In genomic region chr9:33320568-33321261, GRCh38 we compare ENCODE assay signal across 9 cellular contexts. TPM values are rescaled to one million over a fixed set of nuclear protein-coding genes. Genes with fewer than 3 reads are reported as not detected.
A peak's percentile ranks its signal among the peaks of the same experiment; 100 is the strongest.
DNase-seq lines count a peak whose midpoint lies in the region; ATAC-seq, FAIRE-seq and TF ChIP-seq lines count a peak whose summit lies in the region.
"Had no signal": no experiment of that assay in that cellular context is flagged by ENCODE, and none has a peak within 500 bp of the region (broad histone marks: within the 10 kb centered on the region; RNA-seq: fewer than 3 reads in every experiment).

No MANE protein-coding gene starts in this region.

- no peaks in the 10 kb centered on the region for H3K9me3 ChIP-seq in endothelial cell of umbilical vein (replicated peaks; ENCODE audit: control insufficient read depth, insufficient read depth, low read length)
- no peaks in the 10 kb centered on the region for H3K9me3 ChIP-seq in OCI-LY7 (ENCODE audit: low read length)

- CTCF ChIA-PET in endothelial cell of umbilical vein (lab: Charles Lee): interaction anchor here (0.6 to 1.9 kb wide), 8 partner anchors 11 to 147 kb away, joined by 3 to 10 read pairs (median 6); partner anchors contain the start of genes AQP3 and NFX1
- CTCF ChIA-PET in OCI-LY7 (lab: Charles Lee; ENCODE audit: unreplicated experiment): no interaction called here

- H3K9me2 ChIP-seq in OCI-LY7 (ENCODE audit: insufficient read depth, low read length): no peaks in the 10 kb centered on the region

- DNase-seq in Ammon's horn (ENCODE audit: low spot score) (peak; percentile 14), NCI-H226 (peak; percentile 80), endothelial cell of umbilical vein (ENCODE audit: low read depth, low spot score) (peak; percentile 86), non-pigmented ciliary epithelial cell (ENCODE audit: low read depth) (peak; percentile 91), germinal center (ENCODE audit: low spot score) (no peak), DMS153 treated with DMSO at 0.1 percent for 48 hours (lab: John Stamatoyannopoulos, UW; ENCODE audit: unreplicated experiment) (no peak), OCI-LY7 (ENCODE audit: low spot score) (no peak)
- DNase-seq: NCI-H69 had no signal

- no peak for ATAC-seq in GM21737 (IDR thresholded peaks at IDR 0.05; ENCODE audit: unreplicated experiment)

- H3K4me3 ChIP-seq in endothelial cell of umbilical vein (replicated peaks in 1 of 3; ENCODE audit: insufficient read depth in 1 of 3, low read depth in 1 of 3, low read length in 3 of 3) (no peak overlapping the region), OCI-LY7 (ENCODE audit: low read depth, low read length, poor library complexity, severe bottlenecking) (no peak overlapping the region)

- BruUV-seq in endothelial cell of umbilical vein (replicated peaks; lab: Mats Ljungman, UMichigan): TSS peak; percentile 96
- BruUV-seq in OCI-LY7 (replicated peaks; lab: Mats Ljungman, UMichigan): no TSS peak

- no peaks in the 10 kb centered on the region for H3K79me2 ChIP-seq in endothelial cell of umbilical vein (ENCODE audit: control insufficient read depth, insufficient read depth, low read length)
- no peaks in the 10 kb centered on the region for H3K79me2 ChIP-seq in OCI-LY7 (ENCODE audit: insufficient read depth, low read depth, low read length)

- H3K9me1 ChIP-seq in endothelial cell of umbilical vein (replicated peaks; ENCODE audit: control insufficient read depth, extremely low read depth, insufficient read depth, low read length): no peaks in the 10 kb centered on the region

- H3K27ac ChIP-seq in endothelial cell of umbilical vein (ENCODE audit: insufficient read depth, low read depth, low read length) (peak overlapping the region; percentile 86), OCI-LY7 (ENCODE audit: low read depth, low read length, poor library complexity, severe bottlenecking) (no peak overlapping the region)

- H3K4me2 ChIP-seq in endothelial cell of umbilical vein (ENCODE audit: insufficient read depth, low read length): peak overlapping the region; percentile 77
- H3K4me2 ChIP-seq in OCI-LY7 (ENCODE audit: low read length): no peak overlapping the region

- H4K20me1 ChIP-seq in endothelial cell of umbilical vein (replicated peaks; ENCODE audit: control insufficient read depth, extremely low read depth, insufficient read depth, low read length) (no peaks in the 10 kb centered on the region), OCI-LY7 (ENCODE audit: insufficient read depth, low read length) (no peaks in the 10 kb centered on the region)

- no peak for TF ChIP-seq CTCF in endothelial cell of umbilical vein (IDR thresholded peaks at IDR 0.05; ENCODE audit: extremely low read depth in 1 of 2, insufficient read depth in 1 of 2, low read depth in 1 of 2, low read length in 2 of 2)
- TF ChIP-seq CTCF in OCI-LY7 (conservative IDR thresholded peaks at IDR 0.05; ENCODE audit: low read length): no peak

- POLR2A ChIA-PET in endothelial cell of umbilical vein (lab: Charles Lee): interaction anchor here (0.8 to 1.3 kb wide), 3 partner anchors 10 to 31 kb away, joined by 3 to 13 read pairs (median 3); partner anchors contain the start of gene NFX1
- POLR2A ChIA-PET in OCI-LY7 (lab: Charles Lee): interaction anchor here (0.7 to 1.9 kb wide), 2 partner anchors 11 to 120 kb away, joined by 3 to 5 read pairs; no protein-coding TSS in a partner anchor

- TF ChIP-seq POLR2A in endothelial cell of umbilical vein (IDR thresholded peaks at IDR 0.05; ENCODE audit: low read depth, low read length): no peak

- H3K4me1 ChIP-seq in endothelial cell of umbilical vein (ENCODE audit: control insufficient read depth, extremely low read depth, insufficient read depth, low read length) (peaks cover 22% of the 10 kb centered on the region), OCI-LY7 (ENCODE audit: insufficient read depth, low read length, poor library complexity, severe bottlenecking) (no peaks in the 10 kb centered on the region)

- FAIRE-seq in endothelial cell of umbilical vein (lab: Jason Lieb, UNC): peak; percentile 72

- H3K9ac ChIP-seq in endothelial cell of umbilical vein (replicated peaks; ENCODE audit: extremely low read depth, insufficient read depth, low read length): peak overlapping the region; percentile 62

- H3K27me3 ChIP-seq in endothelial cell of umbilical vein (ENCODE audit: control insufficient read depth in 2 of 2, insufficient read depth in 2 of 2, low read length in 2 of 2): no peaks in the 10 kb centered on the region

- H2AFZ ChIP-seq in endothelial cell of umbilical vein (ENCODE audit: low read depth, low read length): no peak overlapping the region
- H2AFZ ChIP-seq in OCI-LY7 (ENCODE audit: low read length): no peak overlapping the region

- dilution Hi-C loops in endothelial cell of umbilical vein (cut with MboI; ENCODE audit: extremely low pct_ligation_motif_present, low sequenced_read_pairs): no loop called here

- H3K36me3 ChIP-seq in endothelial cell of umbilical vein (ENCODE audit: control insufficient read depth in 2 of 2, extremely low read depth in 1 of 2, insufficient read depth in 2 of 2, low read length in 2 of 2) (peaks cover 14 to 18% of the 10 kb centered on the region in 2 experiments), OCI-LY7 (ENCODE audit: insufficient read depth, low read length) (peaks cover 95% of the 10 kb centered on the region)

- intact Hi-C loops in endothelial cell of umbilical vein (cut with micrococcal nuclease): loop anchor here (1.0 to 2.0 kb wide), 2 partner anchors 9 to 30 kb away; partner anchors contain the start of gene NFX1
- intact Hi-C loops in OCI-LY7 (cut with micrococcal nuclease; ENCODE audit: unreplicated experiment): no loop called here

TF ChIP-seq in endothelial cell of umbilical vein, 7 proteins besides CTCF, POLR2A, EP300 and RAD21:
- TF ChIP-seq EZH2 (IDR thresholded peaks at IDR 0.05; ENCODE audit: borderline replicate concordance, low read depth, low read length, severe bottlenecking): no peak
- TF ChIP-seq FOS (IDR thresholded peaks at IDR 0.05; ENCODE audit: borderline replicate concordance, insufficient read depth, low read length): peak; percentile 55
- no peak for TF ChIP-seq GATA2 (IDR thresholded peaks at IDR 0.05; ENCODE audit: insufficient read depth, insufficient read length, low read depth, low read length)
- no peak for TF ChIP-seq MAX (IDR thresholded peaks at IDR 0.05; ENCODE audit: insufficient read depth, insufficient read length)
- TF ChIP-seq MYC (IDR thresholded peaks at IDR 0.05; ENCODE audit: low read depth, low read length): no peak
- peak; percentile 48 for TF ChIP-seq JUN (IDR thresholded peaks at IDR 0.05; ENCODE audit: borderline replicate concordance, insufficient read depth, insufficient read length, low read depth)
- TF ChIP-seq POLR2AphosphoS5 (IDR thresholded peaks at IDR 0.05; ENCODE audit: insufficient read depth, low read depth, low read length): no peak
TF ChIP-seq in endothelial cell of umbilical vein: peak in this region for 2.

RNA-seq across cellular contexts. Expression of gene NFX1, which starts 30.4 kb away (rescaled TPM):
- 21.7 and 22.1 TPM in 2 replicates for total RNA-seq in endothelial cell of umbilical vein
- polyA plus RNA-seq in endothelial cell of umbilical vein: 17.4 and 19.3 TPM in 2 replicates
- 15.0 and 15.5 TPM in 2 replicates for polyA plus RNA-seq in endothelial cell of umbilical vein (2011; cell fraction: cytosol; rRNA removed)
- 32.6 and 37.9 TPM in 2 replicates for polyA plus RNA-seq in endothelial cell of umbilical vein (2011; cell fraction: nucleus; rRNA removed)
- polyA plus RNA-seq in endothelial cell of umbilical vein (2012): 17.0 and 17.5 TPM in 2 replicates
- 44.7 and 57.5 TPM in 2 replicates for polyA minus RNA-seq in endothelial cell of umbilical vein
- polyA minus RNA-seq in endothelial cell of umbilical vein (2011; cell fraction: cytosol; rRNA and poly(A)+ RNA removed): 48.2 TPM
- 25.0 and 26.8 TPM in 2 replicates for polyA minus RNA-seq in endothelial cell of umbilical vein (2011; cell fraction: nucleus; rRNA and poly(A)+ RNA removed)
- 32.3 and 35.8 TPM in 2 replicates for total RNA-seq in OCI-LY7 (2014; rRNA removed; shearing (Covaris generic))
- total RNA-seq in OCI-LY7 (2022): 53.9 and 58.3 TPM in 2 replicates

RNA-seq across cellular contexts. Expression of gene CHMP5, which starts 55.9 kb away (rescaled TPM):
- 54.5 and 55.8 TPM in 2 replicates for total RNA-seq in endothelial cell of umbilical vein
- 22.6 and 33.2 TPM in 2 replicates for polyA plus RNA-seq in endothelial cell of umbilical vein
- polyA plus RNA-seq in endothelial cell of umbilical vein (2011; cell fraction: cytosol; rRNA removed): 57.2 and 63.0 TPM in 2 replicates
- polyA plus RNA-seq in endothelial cell of umbilical vein (2011; cell fraction: nucleus; rRNA removed): 27.9 and 39.5 TPM in 2 replicates
- 69.2 and 84.2 TPM in 2 replicates for polyA plus RNA-seq in endothelial cell of umbilical vein (2012)
- 17.0 and 17.1 TPM in 2 replicates for polyA minus RNA-seq in endothelial cell of umbilical vein
- 21.1 TPM for polyA minus RNA-seq in endothelial cell of umbilical vein (2011; cell fraction: cytosol; rRNA and poly(A)+ RNA removed)
- 9.5 and 11.1 TPM in 2 replicates for polyA minus RNA-seq in endothelial cell of umbilical vein (2011; cell fraction: nucleus; rRNA and poly(A)+ RNA removed)
- total RNA-seq in OCI-LY7 (2014; rRNA removed; shearing (Covaris generic)): 31.2 and 39.7 TPM in 2 replicates
- 50.1 and 51.5 TPM in 2 replicates for total RNA-seq in OCI-LY7 (2022)

RNA-seq across cellular contexts. Expression of gene BAG1, which starts 56.2 kb away (rescaled TPM):
- total RNA-seq in endothelial cell of umbilical vein: 87.4 and 98.7 TPM in 2 replicates
- polyA plus RNA-seq in endothelial cell of umbilical vein: 25.2 and 44.6 TPM in 2 replicates
- polyA plus RNA-seq in endothelial cell of umbilical vein (2011; cell fraction: cytosol; rRNA removed): 58.0 and 58.6 TPM in 2 replicates
- polyA plus RNA-seq in endothelial cell of umbilical vein (2011; cell fraction: nucleus; rRNA removed): 26.0 and 35.6 TPM in 2 replicates
- 65.9 and 73.2 TPM in 2 replicates for polyA plus RNA-seq in endothelial cell of umbilical vein (2012)
- polyA minus RNA-seq in endothelial cell of umbilical vein: 10.3 and 19.1 TPM in 2 replicates
- 84.7 TPM for polyA minus RNA-seq in endothelial cell of umbilical vein (2011; cell fraction: cytosol; rRNA and poly(A)+ RNA removed)
- polyA minus RNA-seq in endothelial cell of umbilical vein (2011; cell fraction: nucleus; rRNA and poly(A)+ RNA removed): 32.4 and 39.3 TPM in 2 replicates
- 48.1 and 68.3 TPM in 2 replicates for total RNA-seq in OCI-LY7 (2014; rRNA removed; shearing (Covaris generic))
- total RNA-seq in OCI-LY7 (2022): 69.6 and 86.0 TPM in 2 replicates

Comparison
In these comparisons a context has a peak if more than half of its experiments do, and no peak if none do; other contexts are left out.
1. DNase-seq: peak in Ammon's horn (single experiment), NCI-H226 (single experiment), endothelial cell of umbilical vein (single experiment) and non-pigmented ciliary epithelial cell (single experiment); none in germinal center (single experiment), DMS153 treated with DMSO at 0.1 percent for 48 hours (single experiment) and OCI-LY7 (single experiment).